Comparison of ENCODE assay signal across 2 cellular contexts in genomic region chr6:100161782-100162181, GRCh38.
TF ChIP-seq lines count a peak whose summit lies in the region.

No MANE protein-coding gene starts in this region.

TF ChIP-seq in GM23338, 12 proteins besides CTCF, POLR2A, EP300 and RAD21 (continued from another document):
- TF ChIP-seq ZNF462 (CRISPR knock-in tag; IDR thresholded peaks at IDR 0.05) (no peak), EZH2 (IDR thresholded peaks at IDR 0.05; ENCODE audit: low read depth, unreplicated experiment) (no peak), POLR2AphosphoS5 (IDR thresholded peaks at IDR 0.05; ENCODE audit: low read depth) (no peak), STAT1 (IDR thresholded peaks at IDR 0.05; ENCODE audit: unreplicated experiment) (no peak)

TF ChIP-seq in H1, 55 proteins besides CTCF, POLR2A, EP300 and RAD21 (continued from another document):
- TF ChIP-seq SAP30 (IDR thresholded peaks at IDR 0.05; ENCODE audit: insufficient read depth, insufficient replicate concordance, low read length), result no peak
- TF ChIP-seq NANOG (IDR thresholded peaks at IDR 0.05; ENCODE audit: insufficient read depth, low read depth, low read length, poor library complexity, severe bottlenecking), result no peak
- TF ChIP-seq JUN (IDR thresholded peaks at IDR 0.05; ENCODE audit: low read depth, low read length), result no peak
- no peak for TF ChIP-seq SIN3A (conservative IDR thresholded peaks at IDR 0.05 in 1 of 2, IDR thresholded peaks at IDR 0.05 in 1 of 2; ENCODE audit: low read depth in 1 of 2, low read length in 2 of 2)
- TF ChIP-seq MAFK (IDR thresholded peaks at IDR 0.05; ENCODE audit: low read depth, low read length), result no peak
- no peak for TF ChIP-seq BCL11A (IDR thresholded peaks at IDR 0.05; ENCODE audit: low read depth in 2 of 2, low read length in 2 of 2)
- no peak for TF ChIP-seq NRF1 (IDR thresholded peaks at IDR 0.05; ENCODE audit: low read depth, low read length)
- TF ChIP-seq ZNF274 (IDR thresholded peaks at IDR 0.05; ENCODE audit: borderline replicate concordance, extremely low read depth, low read length), result no peak
- no peak for TF ChIP-seq CBX5 (IDR thresholded peaks at IDR 0.05; ENCODE audit: low read depth, low read length)
- TF ChIP-seq TEAD4 (IDR thresholded peaks at IDR 0.05; ENCODE audit: low read depth, low read length), result no peak
- no peak for TF ChIP-seq CHD1 (IDR thresholded peaks at IDR 0.05; ENCODE audit: low read depth, low read length)
